In the genomic region with DNA sequence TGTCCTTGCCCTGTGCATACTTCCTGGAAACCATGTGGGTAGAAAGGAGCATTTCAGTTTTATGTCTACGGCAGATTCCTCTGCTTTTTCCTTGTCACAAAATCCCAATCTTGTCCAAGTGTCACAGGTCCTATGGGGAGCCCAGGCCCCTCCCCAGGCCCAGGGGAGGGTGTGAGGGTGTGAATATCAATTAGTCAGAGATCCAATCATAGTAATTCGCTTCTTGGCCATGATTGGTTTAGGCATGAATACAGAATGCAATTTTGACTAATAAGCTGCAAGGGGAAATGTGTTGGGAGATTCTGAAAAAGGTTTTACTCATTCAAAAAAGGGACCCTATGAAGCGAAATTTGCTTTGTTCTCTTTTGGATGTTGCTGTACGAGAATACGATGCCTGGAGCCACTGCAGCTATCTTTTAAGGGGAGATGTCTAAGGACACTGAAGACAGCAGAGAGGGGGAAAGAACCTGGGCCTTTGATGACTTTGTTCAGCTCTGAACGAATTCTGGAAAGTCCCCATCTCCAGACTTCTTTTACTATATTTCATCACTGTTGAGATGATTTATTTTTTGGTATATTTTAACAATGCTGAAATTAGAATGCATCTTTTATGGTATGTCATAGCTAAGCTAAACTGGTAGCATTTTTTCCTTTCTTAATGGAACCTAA, we compare ENCODE assay signal across 21 cellular contexts. TPM values are rescaled to one million over a fixed set of nuclear protein-coding genes. Genes with fewer than 3 reads are reported as not detected.
A peak's percentile ranks its signal among the peaks of the same experiment; 100 is the strongest.
DNase-seq lines count a peak whose midpoint lies in the region; ATAC-seq, FAIRE-seq and TF ChIP-seq lines count a peak whose summit lies in the region.
"Had no signal": no experiment of that assay in that cellular context is flagged by ENCODE, and none has a peak within 500 bp of the region (broad histone marks: within the 10 kb centered on the region; RNA-seq: fewer than 3 reads in every experiment).

No MANE protein-coding gene starts in this region.

- no peak overlapping the region for H2AFZ ChIP-seq in H9 (ENCODE audit: low read length)
- H2AFZ ChIP-seq: GM23338 had no signal

- H3K27ac Mint-ChIP-seq in activated CD4-positive, alpha-beta T cell treated with anti-CD3 and anti-CD28 coated beads, Interleukin-2, amount 10 ng/mL, durations not matched to agents 24 days and 14 days, result peak overlapping the region; percentile 3
- H3K27ac Mint-ChIP-seq in CD4-positive, CD25-positive, alpha-beta regulatory T cell, result peak overlapping the region in 2 of 3 donors; percentile 0 to 7
- no peak overlapping the region for H3K27ac Mint-ChIP-seq in activated T-helper 17 cell treated with anti-CD3 and anti-CD28 coated beads, Interleukin-2, amount 50 U/mL, for 72 hours
- H3K27ac Mint-ChIP-seq in naive thymus-derived CD8-positive, alpha-beta T cell, result peak overlapping the region in 4 of 10 donors; percentile 10 to 60 (median 39)
- no peak overlapping the region for H3K27ac Mint-ChIP-seq in H9
- H3K27ac Mint-ChIP-seq: GM23338 had no signal

- ATAC-seq in CD4-positive, CD25-positive, alpha-beta regulatory T cell (ENCODE audit: low read depth in 2 of 2), result no peak
- ATAC-seq in activated T-helper 17 cell treated with anti-CD3 and anti-CD28 coated beads, Interleukin-2, amount 50 U/mL, for 72 hours (replicated peaks), result peak; percentile 17
- ATAC-seq in naive thymus-derived CD8-positive, alpha-beta T cell, result peak; percentile 79 to 81
- ATAC-seq: GM23338, K562 had no signal

- no peak overlapping the region for H3K4me3 Mint-ChIP-seq in activated CD4-positive, alpha-beta T cell treated with anti-CD3 and anti-CD28 coated beads, Interleukin-2, amount 10 ng/mL, durations not matched to agents 24 days and 14 days
- H3K4me3 Mint-ChIP-seq in CD4-positive, CD25-positive, alpha-beta regulatory T cell, result no peak overlapping the region
- no peak overlapping the region for H3K4me3 Mint-ChIP-seq in activated T-helper 17 cell treated with anti-CD3 and anti-CD28 coated beads, Interleukin-2, amount 50 U/mL, for 72 hours
- H3K4me3 Mint-ChIP-seq in naive thymus-derived CD8-positive, alpha-beta T cell, result no peak overlapping the region
- H3K4me3 Mint-ChIP-seq in H9, result no peak overlapping the region
- H3K4me3 Mint-ChIP-seq: GM23338 had no signal

- no peaks in the 10 kb centered on the region for H3K36me3 Mint-ChIP-seq in activated CD4-positive, alpha-beta T cell treated with anti-CD3 and anti-CD28 coated beads, Interleukin-2, amount 10 ng/mL, durations not matched to agents 24 days and 14 days (ENCODE audit: low read depth)
- H3K36me3 Mint-ChIP-seq in CD4-positive, CD25-positive, alpha-beta regulatory T cell, result no peaks in the 10 kb centered on the region
- no peaks in the 10 kb centered on the region for H3K36me3 Mint-ChIP-seq in activated T-helper 17 cell treated with anti-CD3 and anti-CD28 coated beads, Interleukin-2, amount 50 U/mL, for 72 hours (ENCODE audit: low read depth)
- no peaks in the 10 kb centered on the region for H3K36me3 Mint-ChIP-seq in naive thymus-derived CD8-positive, alpha-beta T cell
- no peaks in the 10 kb centered on the region for H3K36me3 Mint-ChIP-seq in H9 (ENCODE audit: insufficient read depth in 1 of 3, low read depth in 3 of 3)

- no peak overlapping the region for H3K9ac ChIP-seq in H9 (ENCODE audit: extremely low read depth, insufficient read length, low read length)

- H3K23me2 ChIP-seq in H9 (ENCODE audit: insufficient read length, low read depth, low read length, poor library complexity, severe bottlenecking), result no peaks in the 10 kb centered on the region

- no peaks in the 10 kb centered on the region for H3K4me1 ChIP-seq in CD4-positive, CD25-positive, alpha-beta regulatory T cell (ENCODE audit: control insufficient read depth, insufficient read depth, low read length, poor library complexity, severe bottlenecking)
- H3K4me1 ChIP-seq in H9 (ENCODE audit: insufficient read depth, low read length), result no peaks in the 10 kb centered on the region
- H3K4me1 ChIP-seq: BE2C had no signal

- no peak overlapping the region for H3K27ac ChIP-seq in CD4-positive, CD25-positive, alpha-beta regulatory T cell (ENCODE audit: insufficient read depth, low read length, poor library complexity, severe bottlenecking)
- H3K27ac ChIP-seq in H9 (ENCODE audit: insufficient read length, low read depth, low read length), result no peak overlapping the region

- H3T11ph ChIP-seq in H9 (ENCODE audit: low read length), result no peak overlapping the region

- H2BK15ac ChIP-seq in H9 (ENCODE audit: low read depth, low read length), result no peak overlapping the region

- H4K5ac ChIP-seq in H9 (ENCODE audit: insufficient read length, low read depth, low read length), result no peak overlapping the region

- intact Hi-C loops in activated CD4-positive, alpha-beta T cell treated with anti-CD3 and anti-CD28 coated beads, Interleukin-2, amount 10 ng/mL, durations not matched to agents 24 days and 14 days (cut with micrococcal nuclease), result no loop called here

- peaks cover 10% of the 10 kb centered on the region for H3K4me1 Mint-ChIP-seq in activated CD4-positive, alpha-beta T cell treated with anti-CD3 and anti-CD28 coated beads, Interleukin-2, amount 10 ng/mL, durations not matched to agents 24 days and 14 days
- peaks cover 0 to 33% (median 18%) of the 10 kb centered on the region in 4 donors for H3K4me1 Mint-ChIP-seq in CD4-positive, CD25-positive, alpha-beta regulatory T cell
- H3K4me1 Mint-ChIP-seq in activated T-helper 17 cell treated with anti-CD3 and anti-CD28 coated beads, Interleukin-2, amount 50 U/mL, for 72 hours, result peaks cover 41% of the 10 kb centered on the region
- H3K4me1 Mint-ChIP-seq in naive thymus-derived CD8-positive, alpha-beta T cell, result peaks cover 14 to 48% (median 37%) of the 10 kb centered on the region in 4 donors
- H3K4me1 Mint-ChIP-seq in H9, result peaks cover 12 to 14% of the 10 kb centered on the region in 2 experiments

- no peak for TF ChIP-seq CTCF in H9 (conservative IDR thresholded peaks at IDR 0.05)

- no peaks in the 10 kb centered on the region for H3K9me3 ChIP-seq in CD4-positive, CD25-positive, alpha-beta regulatory T cell (ENCODE audit: control insufficient read depth in 2 of 2, low read length in 2 of 2)
- H3K9me3 ChIP-seq in H9 (ENCODE audit: control insufficient read depth, low read depth, low read length), result no peaks in the 10 kb centered on the region
- H3K9me3 ChIP-seq: BE2C had no signal

- POLR2A ChIA-PET in naive thymus-derived CD8-positive, alpha-beta T cell (lab: Charles Lee), result interaction anchor here (0.5 to 1.1 kb wide), 3 partner anchors 18 to 357 kb away, joined by 3 to 4 read pairs (median 3); a partner anchor contains a TSS

- H2BK5ac ChIP-seq in H9 (ENCODE audit: insufficient read length, low read length), result no peak overlapping the region

- no peak overlapping the region for H3K14ac ChIP-seq in H9 (ENCODE audit: insufficient read depth, low read length)

- no peak overlapping the region for H2BK12ac ChIP-seq in H9 (ENCODE audit: insufficient read length, low read depth, low read length)

- WGBS in H9 (ENCODE audit: extremely low coverage, insufficient read length, low lambda C conversion rate), result no CpG with 5 or more reads among the region's 6 CpGs

- H3K79me2 ChIP-seq in H9 (ENCODE audit: insufficient read depth, low read length), result no peaks in the 10 kb centered on the region

- H3K79me1 ChIP-seq in H9 (ENCODE audit: insufficient read depth, low read depth, low read length, poor library complexity, severe bottlenecking), result no peaks in the 10 kb centered on the region

- H3K18ac ChIP-seq in H9 (ENCODE audit: insufficient read length, low read depth, low read length), result no peak overlapping the region

- H3K27me3 Mint-ChIP-seq in activated CD4-positive, alpha-beta T cell treated with anti-CD3 and anti-CD28 coated beads, Interleukin-2, amount 10 ng/mL, durations not matched to agents 24 days and 14 days, result peaks cover 15% of the 10 kb centered on the region
- H3K27me3 Mint-ChIP-seq in CD4-positive, CD25-positive, alpha-beta regulatory T cell, result peaks cover 21% of the 10 kb centered on the region
- no peaks in the 10 kb centered on the region for H3K27me3 Mint-ChIP-seq in activated T-helper 17 cell treated with anti-CD3 and anti-CD28 coated beads, Interleukin-2, amount 50 U/mL, for 72 hours
- H3K27me3 Mint-ChIP-seq in naive thymus-derived CD8-positive, alpha-beta T cell, result peaks cover 0 to 10% (median 0%) of the 10 kb centered on the region in 5 donors
- H3K27me3 Mint-ChIP-seq in H9 (ENCODE audit: low read depth), result no peaks in the 10 kb centered on the region

- no peak overlapping the region for H3K4me3 ChIP-seq in CD4-positive, CD25-positive, alpha-beta regulatory T cell (ENCODE audit: low read depth, low read length)
- H3K4me3 ChIP-seq: GM23338, K562 had no signal

- no peak overlapping the region for H2BK20ac ChIP-seq in H9 (ENCODE audit: low read depth, low read length, poor library complexity, severe bottlenecking)

- H4K8ac ChIP-seq in H9 (replicated peaks; ENCODE audit: insufficient read length, low read depth, low read length), result no peak overlapping the region

- no peak overlapping the region for H3K4me2 ChIP-seq in H9 (ENCODE audit: insufficient read depth, insufficient read length, low read length)
- H3K4me2 ChIP-seq: GM23338 had no signal

- no peaks in the 10 kb centered on the region for H4K20me1 ChIP-seq in H9 (ENCODE audit: control insufficient read depth, insufficient read depth, insufficient read length)

- no peak overlapping the region for H2AK5ac ChIP-seq in H9 (ENCODE audit: insufficient read length, low read length)

- no peak overlapping the region for H3K56ac ChIP-seq in H9 (ENCODE audit: insufficient read length, low read depth, low read length)

- no peak overlapping the region for H3K4ac ChIP-seq in H9 (ENCODE audit: low read depth, low read length)

- H2BK120ac ChIP-seq in H9 (ENCODE audit: low read depth, low read length, poor library complexity, severe bottlenecking), result no peak overlapping the region

- DNase-seq in activated CD4-positive, alpha-beta T cell treated with anti-CD3 and anti-CD28 coated beads, Interleukin-2, amount 10 ng/mL, durations not matched to agents 24 days and 14 days, result no peak
- DNase-seq in activated CD4-positive, alpha-beta T cell treated with anti-CD3 and anti-CD28 coated beads for 4 hours, result no peak
- no peak for DNase-seq in CD4-positive, CD25-positive, alpha-beta regulatory T cell
- no peak for DNase-seq in naive thymus-derived CD8-positive, alpha-beta T cell
- DNase-seq in H9, result no peak
- no peak for DNase-seq in HTR-8/SVneo (ENCODE audit: insufficient read length, low spot score)
- DNase-seq in DMS53 (lab: John Stamatoyannopoulos, UW), result no peak
- DNase-seq: 8988T; BE2C; GF-D8; NCI-H1417 treated with DMSO at 0.1 percent for 48 hours; NCI-H1930; NCI-H2171 treated with DMSO at 0.1 percent for 48 hours; NCI-H446 treated with DMSO at 0.1 percent for 48 hours; NK-92 treated with Interleukin-12 subunit alpha and Interleukin-12 subunit beta, amount 100 ng/mL, for 24 hours had no signal

- H3K9me3 Mint-ChIP-seq in activated CD4-positive, alpha-beta T cell treated with anti-CD3 and anti-CD28 coated beads, Interleukin-2, amount 10 ng/mL, durations not matched to agents 24 days and 14 days, result no peaks in the 10 kb centered on the region
- H3K9me3 Mint-ChIP-seq in CD4-positive, CD25-positive, alpha-beta regulatory T cell, result no peaks in the 10 kb centered on the region
- H3K9me3 Mint-ChIP-seq in activated T-helper 17 cell treated with anti-CD3 and anti-CD28 coated beads, Interleukin-2, amount 50 U/mL, for 72 hours, result no peaks in the 10 kb centered on the region
- H3K9me3 Mint-ChIP-seq in naive thymus-derived CD8-positive, alpha-beta T cell, result no peaks in the 10 kb centered on the region
- no peaks in the 10 kb centered on the region for H3K9me3 Mint-ChIP-seq in H9
- H3K9me3 Mint-ChIP-seq: GM23338 had no signal

- H3K36me3 ChIP-seq in CD4-positive, CD25-positive, alpha-beta regulatory T cell (ENCODE audit: control insufficient read depth, insufficient read depth, low read length), result no peaks in the 10 kb centered on the region
- H3K36me3 ChIP-seq: BE2C had no signal

- no peak overlapping the region for H3K23ac ChIP-seq in H9 (ENCODE audit: insufficient read length, low read depth, low read length)

- no peak for FAIRE-seq in HTR-8/SVneo (lab: Jason Lieb, UNC)
- FAIRE-seq: GM12892, K562 had no signal

- H4K91ac ChIP-seq in H9 (ENCODE audit: insufficient read length, low read depth, low read length), result no peak overlapping the region

- no peaks in the 10 kb centered on the region for H3K27me3 ChIP-seq in CD4-positive, CD25-positive, alpha-beta regulatory T cell (ENCODE audit: control insufficient read depth, insufficient read depth, low read length)
- no peaks in the 10 kb centered on the region for H3K27me3 ChIP-seq in H9 (ENCODE audit: insufficient read depth, low read length)
- H3K27me3 ChIP-seq: BE2C had no signal

RNA-seq across cellular contexts. Expression of a gene that starts 18.2 kb away (rescaled TPM):
- 0.21 and 0.31 TPM in 2 replicates for total RNA-seq in activated CD4-positive, alpha-beta T cell treated with anti-CD3 and anti-CD28 coated beads, Interleukin-2, amount 10 ng/mL, durations not matched to agents 24 days and 14 days
- 5.0 TPM for total RNA-seq in CD4-positive, CD25-positive, alpha-beta regulatory T cell
- polyA plus RNA-seq in CD4-positive, CD25-positive, alpha-beta regulatory T cell, result 1 to 10 TPM; 1.1 to 4.2 (median 2.5) TPM
- 1 to 10 TPM in 1 of 2 donors, under 1 TPM in 1; 0.95 to 2.5 TPM for total RNA-seq in activated T-helper 17 cell treated with anti-CD3 and anti-CD28 coated beads, Interleukin-2, amount 50 U/mL, for 72 hours
- total RNA-seq in naive thymus-derived CD8-positive, alpha-beta T cell, result under 1 TPM; 0.68 to 0.77 TPM
- polyA plus RNA-seq in naive thymus-derived CD8-positive, alpha-beta T cell, result 10 to 100 TPM in 1 of 3 donors, 1 to 10 TPM in 1, under 1 TPM in 1; 0.92 to 16.3 (median 3.2) TPM
- total RNA-seq in H9 (2021), result 9.4 and 10.8 TPM in 2 replicates
- total RNA-seq: K562 had no signal
- polyA plus RNA-seq: K562 had no signal

RNA-seq across cellular contexts. Expression of a gene that starts 41.5 kb away (rescaled TPM):
- not detected in 2 replicates for total RNA-seq in activated CD4-positive, alpha-beta T cell treated with anti-CD3 and anti-CD28 coated beads, Interleukin-2, amount 10 ng/mL, durations not matched to agents 24 days and 14 days
- total RNA-seq in CD4-positive, CD25-positive, alpha-beta regulatory T cell, result not detected
- not detected for polyA plus RNA-seq in CD4-positive, CD25-positive, alpha-beta regulatory T cell
- total RNA-seq in activated T-helper 17 cell treated with anti-CD3 and anti-CD28 coated beads, Interleukin-2, amount 50 U/mL, for 72 hours, result not detected
- not detected for total RNA-seq in naive thymus-derived CD8-positive, alpha-beta T cell
- polyA plus RNA-seq in naive thymus-derived CD8-positive, alpha-beta T cell, result not detected
- not detected in 2 replicates for total RNA-seq in H9 (2021)
- total RNA-seq: Daoy, GM23338, K562, OCI-LY7 had no signal
- polyA plus RNA-seq: GM23338, K562 had no signal

Comparison
In these comparisons a context has a peak if more than half of its experiments do, and no peak if none do; other contexts are left out.
1. H3K27ac Mint-ChIP-seq: peak in activated CD4-positive, alpha-beta T cell treated with anti-CD3 and anti-CD28 coated beads, Interleukin-2, amount 10 ng/mL, durations not matched to agents 24 days and 14 days (single experiment) and CD4-positive, CD25-positive, alpha-beta regulatory T cell (2 of 3); none in activated T-helper 17 cell treated with anti-CD3 and anti-CD28 coated beads, Interleukin-2, amount 50 U/mL, for 72 hours (single experiment) and H9 (0 of 3).
2. ATAC-seq: peak in activated T-helper 17 cell treated with anti-CD3 and anti-CD28 coated beads, Interleukin-2, amount 50 U/mL, for 72 hours (single experiment) and naive thymus-derived CD8-positive, alpha-beta T cell (2 of 2); none in CD4-positive, CD25-positive, alpha-beta regulatory T cell (0 of 2).